In genomic region chr6:88982720-88983119, GRCh38 we compare ENCODE assay signal across 8 cellular contexts. TPM values are rescaled to one million over a fixed set of nuclear protein-coding genes. Genes with fewer than 3 reads are reported as not detected.
A peak's percentile ranks its signal among the peaks of the same experiment; 100 is the strongest.
DNase-seq lines count a peak whose midpoint lies in the region; ATAC-seq and TF ChIP-seq lines count a peak whose summit lies in the region.

No MANE protein-coding gene starts in this region.

- no peaks in the 10 kb centered on the region for H3K9me3 Mint-ChIP-seq in effector memory CD8-positive, alpha-beta T cell

- H3K4me1 Mint-ChIP-seq in effector memory CD8-positive, alpha-beta T cell (ENCODE audit: low read depth in 2 of 2), result no peaks in the 10 kb centered on the region

- H3K36me3 ChIP-seq in SK-N-MC (ENCODE audit: insufficient read depth, low read length) (no peaks in the 10 kb centered on the region), mesenchymal stem cell (ENCODE audit: control insufficient read depth in 1 of 2, insufficient read depth in 2 of 2, low read depth in 1 of 2, low read length in 2 of 2) (no peaks in the 10 kb centered on the region), vagina (no peaks in the 10 kb centered on the region)

- no peak overlapping the region for H3K9ac ChIP-seq in SK-N-MC (ENCODE audit: insufficient read length)
- H3K9ac ChIP-seq in mesenchymal stem cell (ENCODE audit: low read length), result no peak overlapping the region

- no peaks in the 10 kb centered on the region for H3K79me1 ChIP-seq in mesenchymal stem cell (replicated peaks; ENCODE audit: low read length, poor library complexity, severe bottlenecking)

- intact Hi-C loops in vagina (cut with DNase I), result loop anchor here (10.0 kb wide), 3 partner anchors 102 to 262 kb away; partner anchors contain the start of genes PNRC1 and SRSF12

- no peak overlapping the region for H4K91ac ChIP-seq in mesenchymal stem cell (ENCODE audit: low read length)

- ATAC-seq in GM19351 (IDR thresholded peaks at IDR 0.05; ENCODE audit: unreplicated experiment) (peak; percentile 65), GM21381 (IDR thresholded peaks at IDR 0.05; ENCODE audit: unreplicated experiment) (no peak)
- peak; percentile 99 for ATAC-seq in effector memory CD8-positive, alpha-beta T cell (replicated peaks)

- no peak overlapping the region for H3K14ac ChIP-seq in mesenchymal stem cell (ENCODE audit: low read length in 2 of 2)

- H3K4me2 ChIP-seq in mesenchymal stem cell (ENCODE audit: low read length, poor library complexity, severe bottlenecking), result no peak overlapping the region

- H3K18ac ChIP-seq in mesenchymal stem cell (ENCODE audit: low read depth in 1 of 2, low read length in 2 of 2), result no peak overlapping the region

- H3K27ac Mint-ChIP-seq in effector memory CD8-positive, alpha-beta T cell, result no peak overlapping the region

- H2AK5ac ChIP-seq in mesenchymal stem cell (ENCODE audit: low read length, severe bottlenecking), result no peak overlapping the region

- no peak for TF ChIP-seq POLR2A in vagina (IDR thresholded peaks at IDR 0.05)

- H3K27me3 ChIP-seq in mesenchymal stem cell (ENCODE audit: control insufficient read depth in 1 of 2, insufficient read depth in 1 of 2, low read length in 2 of 2), result no peaks in the 10 kb centered on the region
- no peaks in the 10 kb centered on the region for H3K27me3 ChIP-seq in vagina

- no peak overlapping the region for H3K4ac ChIP-seq in mesenchymal stem cell (ENCODE audit: low read depth in 1 of 2, low read length in 2 of 2)

- no peaks in the 10 kb centered on the region for H3K9me3 ChIP-seq in SK-N-MC (ENCODE audit: low read depth, low read length)
- no peaks in the 10 kb centered on the region for H3K9me3 ChIP-seq in mesenchymal stem cell (ENCODE audit: control insufficient read depth, low read length)
- no peaks in the 10 kb centered on the region for H3K9me3 ChIP-seq in vagina

- H2BK15ac ChIP-seq in mesenchymal stem cell (ENCODE audit: low read depth, poor library complexity, severe bottlenecking), result no peak overlapping the region

- TF ChIP-seq CTCF in vagina (IDR thresholded peaks at IDR 0.05), result peak in 2 of 3 experiments; percentile 73 to 83

- no peak overlapping the region for H3K4me3 ChIP-seq in SK-N-MC
- no peak overlapping the region for H3K4me3 ChIP-seq in mesenchymal stem cell (ENCODE audit: insufficient read depth in 1 of 2, low read depth in 1 of 2, low read length in 2 of 2)
- H3K4me3 ChIP-seq in vagina, result no peak overlapping the region

- no peaks in the 10 kb centered on the region for H3K27me3 Mint-ChIP-seq in effector memory CD8-positive, alpha-beta T cell

- peaks cover 3% of the 10 kb centered on the region for H3K36me3 Mint-ChIP-seq in effector memory CD8-positive, alpha-beta T cell (ENCODE audit: insufficient read depth)

- H2AFZ ChIP-seq in mesenchymal stem cell (ENCODE audit: low read depth, low read length), result no peak overlapping the region

- WGBS in mesenchymal stem cell, result 20% methylated on average over 1 of the region's 2 CpGs

- H3K27ac ChIP-seq in SK-N-MC (peak overlapping the region; percentile 19; the same call in 1 of the 2 replicates), mesenchymal stem cell (ENCODE audit: low read length, poor library complexity, severe bottlenecking) (no peak overlapping the region), vagina (peak overlapping the region; percentile 46)

- H2BK12ac ChIP-seq in mesenchymal stem cell (ENCODE audit: low read length in 2 of 2), result no peak overlapping the region

- no peak overlapping the region for H4K8ac ChIP-seq in mesenchymal stem cell (ENCODE audit: low read length)

- peak; percentile 48 for DNase-seq in D341Med (ENCODE audit: low spot score)
- DNase-seq in NCI-H1048 (lab: John Stamatoyannopoulos, UW), result peak; percentile 27
- peak; percentile 66 for DNase-seq in SK-N-MC (ENCODE audit: low read depth, low spot score)
- peak in 2 of 3 experiments; percentile 13 to 18 for DNase-seq in effector memory CD8-positive, alpha-beta T cell
- DNase-seq in mesenchymal stem cell, result peak; percentile 76
- DNase-seq in vagina (ENCODE audit: extremely low spot score in 2 of 2), result no peak

- H3K4me1 ChIP-seq in mesenchymal stem cell (ENCODE audit: control insufficient read depth, insufficient read depth, low read depth, low read length) (no peaks in the 10 kb centered on the region), vagina (peaks cover 11% of the 10 kb centered on the region)

- H2BK120ac ChIP-seq in mesenchymal stem cell (ENCODE audit: low read depth, low read length), result no peak overlapping the region

- H3K23ac ChIP-seq in mesenchymal stem cell (ENCODE audit: low read length in 2 of 2), result no peak overlapping the region

- H3K4me3 Mint-ChIP-seq in effector memory CD8-positive, alpha-beta T cell, result no peak overlapping the region

- H2BK5ac ChIP-seq in mesenchymal stem cell (ENCODE audit: low read depth, low read length, poor library complexity, severe bottlenecking), result no peak overlapping the region

RNA-seq across cellular contexts. Expression of gene RNGTT, which starts 19.3 kb away (rescaled TPM):
- polyA plus RNA-seq in mesenchymal stem cell (2013, experiment 1 of 2), result 6.8 TPM
- 7.1 TPM for polyA plus RNA-seq in mesenchymal stem cell (2013, experiment 2 of 2)
- total RNA-seq in vagina, result 18.2 TPM

Comparison
In these comparisons a context has a peak if more than half of its experiments do, and no peak if none do; other contexts are left out.
1. DNase-seq: peak in D341Med (single experiment), NCI-H1048 (single experiment), SK-N-MC (single experiment), effector memory CD8-positive, alpha-beta T cell (2 of 3) and mesenchymal stem cell (single experiment); none in vagina (0 of 2).